ENCODE assay signal across 10 cellular contexts in genomic region chr7:98266840-98267239, GRCh38. TPM values are rescaled to one million over a fixed set of nuclear protein-coding genes. Genes with fewer than 3 reads are reported as not detected.
DNase-seq lines count a peak whose midpoint lies in the region; FAIRE-seq and TF ChIP-seq lines count a peak whose summit lies in the region.
"Had no signal": no experiment of that assay in that cellular context is flagged by ENCODE, and none has a peak within 500 bp of the region (broad histone marks: within the 10 kb centered on the region; RNA-seq: fewer than 3 reads in every experiment).

No MANE protein-coding gene starts in this region.

- H3K27ac ChIP-seq in OCI-LY1 (ENCODE audit: low read depth, low read length, poor library complexity, severe bottlenecking): no peak overlapping the region
- no peak overlapping the region for H3K27ac ChIP-seq in endothelial cell of umbilical vein (ENCODE audit: insufficient read depth, low read depth, low read length)
- no peak overlapping the region for H3K27ac ChIP-seq in parathyroid adenoma
- H3K27ac ChIP-seq in substantia nigra (ENCODE audit: low read depth, low read length, poor library complexity, severe bottlenecking): no peak overlapping the region

- POLR2A ChIA-PET in endothelial cell of umbilical vein (lab: Charles Lee): no interaction called here

- H2AFZ ChIP-seq in OCI-LY1 (ENCODE audit: low read length) (no peak overlapping the region), endothelial cell of umbilical vein (ENCODE audit: low read depth, low read length) (no peak overlapping the region), parathyroid adenoma (no peak overlapping the region)

- BruUV-seq in endothelial cell of umbilical vein (replicated peaks; lab: Mats Ljungman, UMichigan): no TSS peak

- dilution Hi-C loops in endothelial cell of umbilical vein (cut with MboI; ENCODE audit: extremely low pct_ligation_motif_present, low sequenced_read_pairs): no loop called here

- no peak for TF ChIP-seq POLR2A in endothelial cell of umbilical vein (IDR thresholded peaks at IDR 0.05; ENCODE audit: low read depth, low read length)

- H3K27me3 ChIP-seq in OCI-LY1 (ENCODE audit: insufficient read depth, low read length): no peaks in the 10 kb centered on the region
- H3K27me3 ChIP-seq in endothelial cell of umbilical vein (ENCODE audit: control insufficient read depth in 2 of 2, insufficient read depth in 2 of 2, low read length in 2 of 2): no peaks in the 10 kb centered on the region
- H3K27me3 ChIP-seq in parathyroid adenoma (ENCODE audit: control insufficient read depth, insufficient read depth, low read length): no peaks in the 10 kb centered on the region

- H4K20me1 ChIP-seq in OCI-LY1 (ENCODE audit: insufficient read depth, low read length) (no peaks in the 10 kb centered on the region), endothelial cell of umbilical vein (replicated peaks; ENCODE audit: control insufficient read depth, extremely low read depth, insufficient read depth, low read length) (no peaks in the 10 kb centered on the region)

- H3K79me2 ChIP-seq in OCI-LY1 (ENCODE audit: insufficient read depth, low read length): no peaks in the 10 kb centered on the region
- H3K79me2 ChIP-seq in endothelial cell of umbilical vein (ENCODE audit: control insufficient read depth, insufficient read depth, low read length): no peaks in the 10 kb centered on the region
- H3K79me2 ChIP-seq in parathyroid adenoma: no peaks in the 10 kb centered on the region

- peak; percentile 73 for FAIRE-seq in endothelial cell of umbilical vein (lab: Jason Lieb, UNC)

- CTCF ChIA-PET in endothelial cell of umbilical vein (lab: Charles Lee): interaction anchor here (0.8 to 2.9 kb wide), 15 partner anchors 9 to 574 kb away, joined by 3 to 21 read pairs (median 6); partner anchors contain the start of genes BAIAP2L1, BRI3 and TECPR1

- H3K4me3 ChIP-seq in OCI-LY1 (ENCODE audit: low read depth, low read length, poor library complexity, severe bottlenecking) (no peak overlapping the region), endothelial cell of umbilical vein (replicated peaks in 1 of 3; ENCODE audit: insufficient read depth in 1 of 3, low read depth in 1 of 3, low read length in 3 of 3) (no peak overlapping the region), parathyroid adenoma (ENCODE audit: low read depth, low read length) (no peak overlapping the region)

- H3K9me2 ChIP-seq in OCI-LY1 (ENCODE audit: low read depth, low read length): no peaks in the 10 kb centered on the region

- intact Hi-C loops in endothelial cell of umbilical vein (cut with micrococcal nuclease): loop anchor here (1.0 to 2.0 kb wide), 2 partner anchors 14 to 16 kb away; partner anchors contain the start of gene BRI3

- no peaks in the 10 kb centered on the region for H3K9me1 ChIP-seq in endothelial cell of umbilical vein (replicated peaks; ENCODE audit: control insufficient read depth, extremely low read depth, insufficient read depth, low read length)

- H3F3A ChIP-seq in OCI-LY1 (ENCODE audit: insufficient read depth, low read length): no peaks in the 10 kb centered on the region

- peaks cover 2% of the 10 kb centered on the region for H3K36me3 ChIP-seq in OCI-LY1 (ENCODE audit: insufficient read depth, low read length)
- no peaks in the 10 kb centered on the region for H3K36me3 ChIP-seq in endothelial cell of umbilical vein (ENCODE audit: control insufficient read depth in 2 of 2, extremely low read depth in 1 of 2, insufficient read depth in 2 of 2, low read length in 2 of 2)
- no peaks in the 10 kb centered on the region for H3K36me3 ChIP-seq in parathyroid adenoma (ENCODE audit: control insufficient read depth, insufficient read depth, low read length)

- H3K9ac ChIP-seq in OCI-LY1 (ENCODE audit: low read length): no peak overlapping the region
- no peak overlapping the region for H3K9ac ChIP-seq in endothelial cell of umbilical vein (replicated peaks; ENCODE audit: extremely low read depth, insufficient read depth, low read length)
- H3K9ac ChIP-seq in parathyroid adenoma: no peak overlapping the region

- H3K4me2 ChIP-seq in OCI-LY1 (ENCODE audit: low read length) (no peak overlapping the region), endothelial cell of umbilical vein (ENCODE audit: insufficient read depth, low read length) (no peak overlapping the region), parathyroid adenoma (ENCODE audit: low read length) (no peak overlapping the region)

- peak; percentile 46 for DNase-seq in ELR (ENCODE audit: low read depth)
- DNase-seq in endothelial cell of umbilical vein (ENCODE audit: low read depth, low spot score): no peak
- no peak for DNase-seq in substantia nigra (lab: John Stamatoyannopoulos, UW)
- no peak for DNase-seq in activated T-cell treated with anti-CD3 and anti-CD28 coated beads for 4 hours
- DNase-seq in NCI-H345 treated with DMSO at 0.1 percent for 48 hours (lab: John Stamatoyannopoulos, UW; ENCODE audit: unreplicated experiment): no peak
- DNase-seq in NCI-H524 treated with DMSO at 0.1 percent for 48 hours (lab: John Stamatoyannopoulos, UW): no peak
- DNase-seq: activated CD4-positive, alpha-beta T cell treated with anti-CD3 and anti-CD28 coated beads, Interleukin-2, amount 10 ng/mL, durations not matched to agents 7 days and 5 days; NCI-H510A treated with DMSO at 0.1 percent for 48 hours had no signal

- no peaks in the 10 kb centered on the region for H3K9me3 ChIP-seq in OCI-LY1 (ENCODE audit: low read length)
- H3K9me3 ChIP-seq in endothelial cell of umbilical vein (replicated peaks; ENCODE audit: control insufficient read depth, insufficient read depth, low read length): no peaks in the 10 kb centered on the region
- no peaks in the 10 kb centered on the region for H3K9me3 ChIP-seq in parathyroid adenoma (ENCODE audit: control insufficient read depth, low read length)

- H3K4me1 ChIP-seq in OCI-LY1 (ENCODE audit: insufficient read depth, low read length, severe bottlenecking): no peaks in the 10 kb centered on the region
- peaks cover 8% of the 10 kb centered on the region for H3K4me1 ChIP-seq in endothelial cell of umbilical vein (ENCODE audit: control insufficient read depth, extremely low read depth, insufficient read depth, low read length)
- no peaks in the 10 kb centered on the region for H3K4me1 ChIP-seq in parathyroid adenoma

- peak; percentile 37; the same call in 1 of the 2 replicates for TF ChIP-seq CTCF in OCI-LY1 (IDR thresholded peaks at IDR 0.05; ENCODE audit: low read length)
- TF ChIP-seq CTCF in endothelial cell of umbilical vein (IDR thresholded peaks at IDR 0.05; ENCODE audit: extremely low read depth in 1 of 2, insufficient read depth in 1 of 2, low read depth in 1 of 2, low read length in 2 of 2): peak in 1 of 2 donors; percentile 43
- TF ChIP-seq CTCF in parathyroid adenoma (IDR thresholded peaks at IDR 0.05): peak; percentile 26

TF ChIP-seq in endothelial cell of umbilical vein, 7 proteins besides CTCF, POLR2A, EP300 and RAD21:
- no peak for TF ChIP-seq GATA2 (IDR thresholded peaks at IDR 0.05; ENCODE audit: insufficient read depth, insufficient read length, low read depth, low read length)
- no peak for TF ChIP-seq FOS (IDR thresholded peaks at IDR 0.05; ENCODE audit: borderline replicate concordance, insufficient read depth, low read length)
- TF ChIP-seq EZH2 (IDR thresholded peaks at IDR 0.05; ENCODE audit: borderline replicate concordance, low read depth, low read length, severe bottlenecking): no peak
- TF ChIP-seq POLR2AphosphoS5 (IDR thresholded peaks at IDR 0.05; ENCODE audit: insufficient read depth, low read depth, low read length): no peak
- no peak for TF ChIP-seq JUN (IDR thresholded peaks at IDR 0.05; ENCODE audit: borderline replicate concordance, insufficient read depth, insufficient read length, low read depth)
- TF ChIP-seq MYC (IDR thresholded peaks at IDR 0.05; ENCODE audit: low read depth, low read length): no peak
- TF ChIP-seq, protein P1, sequence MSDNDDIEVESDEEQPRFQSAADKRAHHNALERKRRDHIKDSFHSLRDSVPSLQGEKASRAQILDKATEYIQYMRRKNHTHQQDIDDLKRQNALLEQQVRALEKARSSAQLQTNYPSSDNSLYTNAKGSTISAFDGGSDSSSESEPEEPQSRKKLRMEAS (IDR thresholded peaks at IDR 0.05; ENCODE audit: insufficient read depth, insufficient read length): no peak

RNA-seq across cellular contexts. Expression of gene BRI3, which starts 14.6 kb away (rescaled TPM):
- 284 and 317 TPM in 2 replicates for total RNA-seq in endothelial cell of umbilical vein
- 214 and 223 TPM in 2 replicates for polyA plus RNA-seq in endothelial cell of umbilical vein
- polyA plus RNA-seq in endothelial cell of umbilical vein (2011; cell fraction: cytosol; rRNA removed): 168 and 172 TPM in 2 replicates
- polyA plus RNA-seq in endothelial cell of umbilical vein (2011; cell fraction: nucleus; rRNA removed): 57.3 and 67.5 TPM in 2 replicates
- polyA plus RNA-seq in endothelial cell of umbilical vein (2012): 224 and 245 TPM in 2 replicates
- polyA minus RNA-seq in endothelial cell of umbilical vein: 93.6 and 113 TPM in 2 replicates
- polyA minus RNA-seq in endothelial cell of umbilical vein (2011; cell fraction: cytosol; rRNA and poly(A)+ RNA removed): 39.4 TPM
- polyA minus RNA-seq in endothelial cell of umbilical vein (2011; cell fraction: nucleus; rRNA and poly(A)+ RNA removed): 41.2 and 44.6 TPM in 2 replicates

RNA-seq across cellular contexts. Expression of gene TECPR1, which starts 14.8 kb away (rescaled TPM):
- 84.9 and 97.5 TPM in 2 replicates for total RNA-seq in endothelial cell of umbilical vein
- 11.8 and 12.3 TPM in 2 replicates for polyA plus RNA-seq in endothelial cell of umbilical vein
- 10.2 and 11.5 TPM in 2 replicates for polyA plus RNA-seq in endothelial cell of umbilical vein (2011; cell fraction: cytosol; rRNA removed)
- polyA plus RNA-seq in endothelial cell of umbilical vein (2011; cell fraction: nucleus; rRNA removed): 47.5 and 65.1 TPM in 2 replicates
- 30.2 and 32.1 TPM in 2 replicates for polyA plus RNA-seq in endothelial cell of umbilical vein (2012)
- 28.8 and 56.2 TPM in 2 replicates for polyA minus RNA-seq in endothelial cell of umbilical vein
- polyA minus RNA-seq in endothelial cell of umbilical vein (2011; cell fraction: cytosol; rRNA and poly(A)+ RNA removed): 4.0 TPM
- polyA minus RNA-seq in endothelial cell of umbilical vein (2011; cell fraction: nucleus; rRNA and poly(A)+ RNA removed): 28.0 and 44.2 TPM in 2 replicates

RNA-seq across cellular contexts. Expression of gene BHLHA15, which starts 55.6 kb away (rescaled TPM):
- 1.2 and 1.5 TPM in 2 replicates for total RNA-seq in endothelial cell of umbilical vein
- 0.81 and 1.0 TPM in 2 replicates for polyA plus RNA-seq in endothelial cell of umbilical vein
- polyA plus RNA-seq in endothelial cell of umbilical vein (2011; cell fraction: cytosol; rRNA removed): 0.12 and 0.48 TPM in 2 replicates
- polyA plus RNA-seq in endothelial cell of umbilical vein (2011; cell fraction: nucleus; rRNA removed): not detected in 2 replicates
- polyA plus RNA-seq in endothelial cell of umbilical vein (2012): 0.47 and 0.85 TPM in 2 replicates
- not detected in 2 replicates for polyA minus RNA-seq in endothelial cell of umbilical vein
- polyA minus RNA-seq in endothelial cell of umbilical vein (2011; cell fraction: cytosol; rRNA and poly(A)+ RNA removed): not detected
- polyA minus RNA-seq in endothelial cell of umbilical vein (2011; cell fraction: nucleus; rRNA and poly(A)+ RNA removed): 0.96 TPM in 1 of 2 replicates, not detected in the other
- total RNA-seq: activated CD4-positive, alpha-beta T cell treated with anti-CD3 and anti-CD28 coated beads, Interleukin-2, amount 10 ng/mL, durations not matched to agents 7 days and 5 days had no signal
